ENCODE assay signal across 17 cellular contexts in genomic region chr6:154157706-154158105, GRCh38.
DNase-seq lines count a peak whose midpoint lies in the region; ATAC-seq and TF ChIP-seq lines count a peak whose summit lies in the region.
"Had no signal": no experiment of that assay in that cellular context is flagged by ENCODE, and none has a peak within 500 bp of the region (broad histone marks: within the 10 kb centered on the region; RNA-seq: fewer than 3 reads in every experiment).

No MANE protein-coding gene starts in this region.

- peak overlapping the region; percentile 90 for H3K27ac Mint-ChIP-seq in activated CD8-positive, alpha-beta T cell treated with anti-CD3 and anti-CD28 coated beads for 36 hours
- peak overlapping the region; percentile 85 to 96 (median 92) for H3K27ac Mint-ChIP-seq in naive thymus-derived CD8-positive, alpha-beta T cell
- H3K27ac Mint-ChIP-seq: stimulated activated naive B cell treated with anti-CD40 and anti-IgM and Interleukin-4, amounts not matched to agents 10 μg/mL and 1 μg/mL and 100 μg/mL, for 72 hours had no signal

- H3K27me3 Mint-ChIP-seq in activated CD8-positive, alpha-beta T cell treated with anti-CD3 and anti-CD28 coated beads for 36 hours: no peaks in the 10 kb centered on the region
- H3K27me3 Mint-ChIP-seq in naive thymus-derived CD8-positive, alpha-beta T cell: no peaks in the 10 kb centered on the region

- H3K36me3 ChIP-seq in left ventricle myocardium inferior (no peaks in the 10 kb centered on the region), uterus (no peaks in the 10 kb centered on the region)

- H3K4me1 Mint-ChIP-seq in activated CD8-positive, alpha-beta T cell treated with anti-CD3 and anti-CD28 coated beads for 36 hours (ENCODE audit: low read depth): peaks cover 47% of the 10 kb centered on the region
- peaks cover 24 to 65% (median 55%) of the 10 kb centered on the region in 4 donors for H3K4me1 Mint-ChIP-seq in naive thymus-derived CD8-positive, alpha-beta T cell

- no peak for DNase-seq in left ventricle myocardium inferior
- DNase-seq in Right ventricle myocardium superior: no peak
- DNase-seq in activated CD8-positive, alpha-beta T cell treated with anti-CD3 and anti-CD28 coated beads for 36 hours: no peak
- no peak for DNase-seq in naive thymus-derived CD8-positive, alpha-beta T cell
- no peak for DNase-seq in uterus
- DNase-seq in HEK293T (ENCODE audit: extremely low spot score): no peak
- DNase-seq: activated effector memory CD4-positive, alpha-beta T cell treated with Interleukin-2 at 50 U/mL for 16 hours; left ventricle myocardium superior; NCI-H1930; NCI-H526; right cardiac atrium; stimulated activated naive B cell treated with anti-CD40 and anti-IgM and Interleukin-4, amounts not matched to agents 10 μg/mL and 1 μg/mL and 100 μg/mL, for 72 hours; SW 1271 had no signal

- H3K4me3 Mint-ChIP-seq in activated CD8-positive, alpha-beta T cell treated with anti-CD3 and anti-CD28 coated beads for 36 hours: peak overlapping the region; percentile 58
- H3K4me3 Mint-ChIP-seq in naive thymus-derived CD8-positive, alpha-beta T cell: peak overlapping the region; percentile 50 to 88 (median 77)
- H3K4me3 Mint-ChIP-seq: neural crest cell had no signal

- peaks cover 20% of the 10 kb centered on the region for H3K36me3 Mint-ChIP-seq in activated CD8-positive, alpha-beta T cell treated with anti-CD3 and anti-CD28 coated beads for 36 hours (ENCODE audit: low read depth)
- peaks cover 0 to 27% (median 11%) of the 10 kb centered on the region in 3 donors for H3K36me3 Mint-ChIP-seq in naive thymus-derived CD8-positive, alpha-beta T cell
- H3K36me3 Mint-ChIP-seq: stimulated activated naive B cell treated with anti-CD40 and anti-IgM and Interleukin-4, amounts not matched to agents 10 μg/mL and 1 μg/mL and 100 μg/mL, for 72 hours had no signal

- no peak for ATAC-seq in Right ventricle myocardium superior (ENCODE audit: poor library complexity)
- ATAC-seq in activated CD8-positive, alpha-beta T cell treated with anti-CD3 and anti-CD28 coated beads for 36 hours: no peak
- no peak for ATAC-seq in naive thymus-derived CD8-positive, alpha-beta T cell
- ATAC-seq in HG03460 (IDR thresholded peaks at IDR 0.05; ENCODE audit: unreplicated experiment): no peak
- no peak for ATAC-seq in HG03565 (IDR thresholded peaks at IDR 0.05; ENCODE audit: unreplicated experiment)
- ATAC-seq: left ventricle myocardium superior, Panc1, right cardiac atrium had no signal

- CTCF ChIA-PET in activated CD8-positive, alpha-beta T cell treated with anti-CD3 and anti-CD28 coated beads for 36 hours (lab: Charles Lee): interaction anchor here (0.9 to 7.6 kb wide), 13 partner anchors 10 to 517 kb away, joined by 3 to 79 read pairs (median 4); no protein-coding TSS in a partner anchor
- CTCF ChIA-PET in HEK293T (lab: Yijun Ruan, JAX): interaction anchor here (0.6 to 0.9 kb wide), 2 partner anchors 120 to 155 kb away, joined by 3 to 4 read pairs; no protein-coding TSS in a partner anchor

- H3K27me3 ChIP-seq in left ventricle myocardium inferior (ENCODE audit: low read depth) (no peaks in the 10 kb centered on the region), uterus (no peaks in the 10 kb centered on the region)

- intact Hi-C loops in left ventricle myocardium inferior (cut with micrococcal nuclease): no loop called here
- intact Hi-C loops in Right ventricle myocardium superior (cut with DNase I): loop anchor here (5.0 kb wide), 1 partner anchor 120 kb away; no protein-coding TSS in a partner anchor
- intact Hi-C loops in activated CD8-positive, alpha-beta T cell treated with anti-CD3 and anti-CD28 coated beads for 36 hours (cut with micrococcal nuclease): loop anchor here (5.0 kb wide), 1 partner anchor 215 kb away; no protein-coding TSS in a partner anchor
- intact Hi-C loops in uterus (cut with DNase I; ENCODE audit: low total_unique reads): no loop called here

- H3K27ac ChIP-seq in left ventricle myocardium inferior (replicated peaks): peak overlapping the region; percentile 38
- H3K27ac ChIP-seq in uterus: peak overlapping the region; percentile 14 to 51

- H3K9me3 Mint-ChIP-seq in activated CD8-positive, alpha-beta T cell treated with anti-CD3 and anti-CD28 coated beads for 36 hours: no peaks in the 10 kb centered on the region
- H3K9me3 Mint-ChIP-seq in naive thymus-derived CD8-positive, alpha-beta T cell: no peaks in the 10 kb centered on the region
- H3K9me3 Mint-ChIP-seq: stimulated activated naive B cell treated with anti-CD40 and anti-IgM and Interleukin-4, amounts not matched to agents 10 μg/mL and 1 μg/mL and 100 μg/mL, for 72 hours had no signal

- TF ChIP-seq CTCF in left ventricle myocardium inferior (IDR thresholded peaks at IDR 0.05; ENCODE audit: borderline replicate concordance) (no peak), uterus (IDR thresholded peaks at IDR 0.05) (no peak)
- no peak for TF ChIP-seq CTCF in activated CD8-positive, alpha-beta T cell treated with anti-CD3 and anti-CD28 coated beads for 36 hours (IDR thresholded peaks at IDR 0.05)

- H3K4me3 ChIP-seq in left ventricle myocardium inferior: peak overlapping the region; percentile 45
- H3K4me3 ChIP-seq in uterus: no peak overlapping the region

- no peaks in the 10 kb centered on the region for H3K9me3 ChIP-seq in left ventricle myocardium inferior (replicated peaks)
- no peaks in the 10 kb centered on the region for H3K9me3 ChIP-seq in uterus

- POLR2A ChIA-PET in activated CD8-positive, alpha-beta T cell treated with anti-CD3 and anti-CD28 coated beads for 36 hours (lab: Charles Lee): interaction anchor here (1.3 to 2.0 kb wide), 3 partner anchors 12 to 93 kb away, joined by 3 to 5 read pairs (median 4); no protein-coding TSS in a partner anchor
- POLR2A ChIA-PET in naive thymus-derived CD8-positive, alpha-beta T cell (lab: Charles Lee): interaction anchor here (0.8 to 1.5 kb wide), 2 partner anchors 88 to 120 kb away, joined by 3 to 5 read pairs; no protein-coding TSS in a partner anchor
- POLR2A ChIA-PET in HEK293T (lab: Yijun Ruan, JAX): no interaction called here

- H3K4me1 ChIP-seq in left ventricle myocardium inferior (peaks cover 19% of the 10 kb centered on the region), uterus (no peaks in the 10 kb centered on the region)

- TF ChIP-seq POLR2A in uterus (IDR thresholded peaks at IDR 0.05): no peak

TF ChIP-seq in HEK293T, 16 proteins besides CTCF, POLR2A, EP300 and RAD21:
- TF ChIP-seq SP1 (IDR thresholded peaks at IDR 0.05) (no peak), FOXA1 (IDR thresholded peaks at IDR 0.05) (no peak), ZNF384 (IDR thresholded peaks at IDR 0.05) (no peak), NFRKB (IDR thresholded peaks at IDR 0.05) (no peak), FOXK2 (IDR thresholded peaks at IDR 0.05) (no peak), LEF1 (IDR thresholded peaks at IDR 0.05; ENCODE audit: borderline replicate concordance) (no peak), ELF4 (IDR thresholded peaks at IDR 0.05) (no peak), FOXM1 (IDR thresholded peaks at IDR 0.05; ENCODE audit: borderline replicate concordance) (no peak), CTBP1 (IDR thresholded peaks at IDR 0.05; ENCODE audit: borderline replicate concordance) (no peak), SUZ12 (IDR thresholded peaks at IDR 0.05) (no peak), TARDBP (IDR thresholded peaks at IDR 0.05) (no peak), ARNT (IDR thresholded peaks at IDR 0.05) (no peak), BHLHE40 (IDR thresholded peaks at IDR 0.05; ENCODE audit: borderline replicate concordance) (no peak), PKNOX1 (IDR thresholded peaks at IDR 0.05) (no peak), HDGF (IDR thresholded peaks at IDR 0.05; ENCODE audit: borderline replicate concordance) (no peak), L3MBTL2 (conservative IDR thresholded peaks at IDR 0.05) (no peak)

Comparison
In these comparisons a context has a peak if more than half of its experiments do, and no peak if none do; other contexts are left out.
1. intact Hi-C loops: an anchor here in Right ventricle myocardium superior (5.0 kb wide) and activated CD8-positive, alpha-beta T cell treated with anti-CD3 and anti-CD28 coated beads for 36 hours (5.0 kb wide); none called in left ventricle myocardium inferior and uterus.